Comparison of ENCODE assay signal across 19 cellular contexts in genomic region chr3:194806991-194807685, GRCh38.
A peak's percentile ranks its signal among the peaks of the same experiment; 100 is the strongest.
DNase-seq lines count a peak whose midpoint lies in the region; ATAC-seq and TF ChIP-seq lines count a peak whose summit lies in the region.
"Had no signal": no experiment of that assay in that cellular context is flagged by ENCODE, and none has a peak within 500 bp of the region (broad histone marks: within the 10 kb centered on the region; RNA-seq: fewer than 3 reads in every experiment).

No MANE protein-coding gene starts in this region.

- ATAC-seq in GM19395 (IDR thresholded peaks at IDR 0.05; ENCODE audit: unreplicated experiment) (no peak), right cardiac atrium (no peak)
- ATAC-seq: activated T-cell treated with anti-CD3 and anti-CD28 coated beads, Interleukin-2, amount 50 U/mL, for 4 hours; K562; pancreas had no signal

- H3K4me3 ChIP-seq in AG09309 (ENCODE audit: control insufficient read depth, low read depth, low read length) (no peak overlapping the region), fibroblast of pulmonary artery (replicated peaks; ENCODE audit: low read depth, low read length) (no peak overlapping the region), BE2C (ENCODE audit: low read depth, low read length) (no peak overlapping the region), right cardiac atrium (ENCODE audit: low read length) (no peak overlapping the region)
- H3K4me3 ChIP-seq: K562, pancreas, skin epidermis had no signal

- no peaks in the 10 kb centered on the region for H3K27me3 ChIP-seq in BE2C
- no peaks in the 10 kb centered on the region for H3K27me3 ChIP-seq in right cardiac atrium (ENCODE audit: control insufficient read depth, insufficient read depth)
- H3K27me3 ChIP-seq: pancreas had no signal

- intact Hi-C loops in right cardiac atrium (cut with DNase I), result no loop called here

- WGBS in right cardiac atrium, result 80% methylated on average over 11 of the region's 11 CpGs

- DNase-seq in AG09309 (ENCODE audit: low read depth) (peak; percentile 57), HPDE6-E6E7 (ENCODE audit: extremely low spot score) (peak; percentile 57), SK-MEL-5 (ENCODE audit: low read depth, low spot score) (peak; percentile 65), fibroblast of pulmonary artery (ENCODE audit: low read depth) (peak; percentile 52), BE2C (no peak), right cardiac atrium (no peak), AG08396 (ENCODE audit: low spot score) (no peak)
- DNase-seq: activated CD4-positive, alpha-beta T cell treated with anti-CD3 and anti-CD28 coated beads, Interleukin-2, amount 50 U/mL, for 48 hours; activated naive CD8-positive, alpha-beta T cell treated with anti-CD3 and anti-CD28 coated beads for 36 hours; activated T-cell treated with anti-CD3 and anti-CD28 coated beads, Interleukin-2, amount 50 U/mL, for 4 hours; DMS153; effector memory CD4-positive, alpha-beta T cell; NCI-H1694 treated with DMSO at 0.1 percent for 48 hours; NCI-H446 treated with DMSO at 0.1 percent for 48 hours; pancreas; stimulated activated CD4-positive, alpha-beta T cell treated with anti-CD3 and anti-CD28 coated beads, Interleukin-4, amount 100 ng/mL, for 4 hours had no signal

- in situ Hi-C loops in SK-MEL-5 (cut with HindIII; ENCODE audit: low pct_unique_long_range_greater_than_20kb, low sequenced_read_pairs), result no loop called here

- H3K9me3 ChIP-seq in BE2C (no peaks in the 10 kb centered on the region), right cardiac atrium (ENCODE audit: control insufficient read depth, low read length) (no peaks in the 10 kb centered on the region)
- H3K9me3 ChIP-seq: pancreas had no signal

- TF ChIP-seq CTCF in AG09309 (IDR thresholded peaks at IDR 0.05; ENCODE audit: control insufficient read depth, insufficient read depth, low read depth, low read length, missing control alignments) (no peak), fibroblast of pulmonary artery (IDR thresholded peaks at IDR 0.05; ENCODE audit: low read length, missing control alignments) (no peak), BE2C (IDR thresholded peaks at IDR 0.05; ENCODE audit: low read depth, low read length) (no peak)

- H3K27ac ChIP-seq in right cardiac atrium (ENCODE audit: low read length), result no peak overlapping the region
- H3K27ac ChIP-seq: pancreas, skin epidermis had no signal

- no peaks in the 10 kb centered on the region for H3K36me3 ChIP-seq in BE2C
- H3K36me3 ChIP-seq: pancreas had no signal

- peaks cover 11% of the 10 kb centered on the region for H3K4me1 ChIP-seq in BE2C
- H3K4me1 ChIP-seq in right cardiac atrium (ENCODE audit: control insufficient read depth, insufficient read depth, low read length), result no peaks in the 10 kb centered on the region
- H3K4me1 ChIP-seq: pancreas had no signal

Comparison
In these comparisons a context has a peak if more than half of its experiments do, and no peak if none do; other contexts are left out.
1. DNase-seq: peak in AG09309 (single experiment), HPDE6-E6E7 (single experiment), SK-MEL-5 (single experiment) and fibroblast of pulmonary artery (single experiment); none in BE2C (single experiment), right cardiac atrium (0 of 3) and AG08396 (single experiment).